In the genomic region with DNA sequence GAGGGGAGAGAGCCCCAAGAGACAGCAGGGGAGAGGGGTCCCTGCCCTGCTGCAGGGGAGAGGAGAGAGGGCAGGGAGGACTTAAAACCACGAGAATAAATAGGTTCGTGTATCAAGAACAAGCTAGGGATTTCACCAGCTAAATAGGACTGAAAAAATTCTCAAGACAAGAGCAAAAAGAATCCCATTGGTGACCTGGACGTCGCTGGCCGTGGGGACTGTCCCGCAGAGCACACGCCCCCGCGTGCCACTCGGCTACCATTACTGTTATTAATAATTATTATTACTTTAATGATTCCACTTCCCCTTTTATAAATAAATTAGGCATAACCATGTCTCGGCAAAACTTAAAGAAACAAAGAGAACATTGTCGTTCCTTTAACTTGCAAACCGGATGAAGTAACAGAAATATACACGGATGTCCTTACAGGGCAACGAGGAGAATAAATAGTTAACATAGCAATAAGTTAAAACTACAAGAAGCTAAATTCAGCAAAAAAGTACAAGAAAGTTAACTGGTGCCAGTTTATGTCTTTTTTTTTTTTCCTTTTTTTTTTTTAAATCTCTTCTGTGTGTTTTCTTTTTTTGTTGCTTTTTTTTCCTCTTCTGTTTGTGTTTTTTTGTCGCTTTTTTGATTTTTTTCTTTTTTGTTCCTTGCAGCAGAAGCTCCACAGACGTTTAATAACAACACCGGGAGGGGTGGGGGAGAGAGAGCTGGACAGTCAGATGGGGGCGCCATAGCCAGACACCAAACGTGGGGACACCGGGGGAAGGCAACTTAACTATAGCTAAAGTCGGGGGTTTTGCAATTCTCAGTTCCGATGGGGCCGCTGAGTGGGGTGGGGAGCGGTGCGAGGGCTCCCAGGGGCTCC, we compare ENCODE assay signal across 1 cellular context.
TF ChIP-seq lines count a peak whose summit lies in the region.

No MANE protein-coding gene starts in this region.

TF ChIP-seq in K562, 482 proteins besides CTCF, POLR2A, EP300 and RAD21 (continues in another document):
- TF ChIP-seq THRAP3 (IDR thresholded peaks at IDR 0.05; ENCODE audit: borderline replicate concordance) (0 out of 2 replicates have a peak, but pooled peaks have one; percentile 26), CC2D1A (IDR thresholded peaks at IDR 0.05) (0 out of 2 replicates have a peak, but pooled peaks have one; percentile 30), HLTF (IDR thresholded peaks at IDR 0.05) (0 out of 2 replicates have a peak, but pooled peaks have one; percentile 24), KAT8 (IDR thresholded peaks at IDR 0.05; ENCODE audit: low read depth) (no peak), ZNF668 (CRISPR knock-in tag; IDR thresholded peaks at IDR 0.05) (no peak), MTA2 (IDR thresholded peaks at IDR 0.05; ENCODE audit: low read depth) (no peak), PTTG1 (tag; IDR thresholded peaks at IDR 0.05; ENCODE audit: low read depth) (no peak), ZNF431 (CRISPR knock-in tag; IDR thresholded peaks at IDR 0.05) (no peak), CAMTA2 (CRISPR knock-in tag; conservative IDR thresholded peaks at IDR 0.05) (no peak), HNRNPUL1 (IDR thresholded peaks at IDR 0.05; ENCODE audit: low read length) (no peak), ZNF347 (CRISPR knock-in tag; IDR thresholded peaks at IDR 0.05; ENCODE audit: low read depth) (no peak), ARID2 (IDR thresholded peaks at IDR 0.05) (0 out of 2 replicates have a peak, but pooled peaks have one; percentile 19), ZNF311 (CRISPR knock-in tag; IDR thresholded peaks at IDR 0.05) (no peak), EWSR1 (IDR thresholded peaks at IDR 0.05; ENCODE audit: borderline replicate concordance, low read depth, partially characterized antibody) (no peak), ELF4 (CRISPR knock-in tag; IDR thresholded peaks at IDR 0.05) (no peak), MYNN (IDR thresholded peaks at IDR 0.05) (no peak), MYNN (CRISPR knock-in tag; IDR thresholded peaks at IDR 0.05) (no peak), ASH1L (IDR thresholded peaks at IDR 0.05; ENCODE audit: borderline replicate concordance, low read depth, partially characterized antibody) (no peak), ZNF12 (CRISPR knock-in tag; IDR thresholded peaks at IDR 0.05) (no peak), CHD2 (IDR thresholded peaks at IDR 0.05; ENCODE audit: low read depth, low read length) (no peak)
- TF ChIP-seq, protein P1, sequence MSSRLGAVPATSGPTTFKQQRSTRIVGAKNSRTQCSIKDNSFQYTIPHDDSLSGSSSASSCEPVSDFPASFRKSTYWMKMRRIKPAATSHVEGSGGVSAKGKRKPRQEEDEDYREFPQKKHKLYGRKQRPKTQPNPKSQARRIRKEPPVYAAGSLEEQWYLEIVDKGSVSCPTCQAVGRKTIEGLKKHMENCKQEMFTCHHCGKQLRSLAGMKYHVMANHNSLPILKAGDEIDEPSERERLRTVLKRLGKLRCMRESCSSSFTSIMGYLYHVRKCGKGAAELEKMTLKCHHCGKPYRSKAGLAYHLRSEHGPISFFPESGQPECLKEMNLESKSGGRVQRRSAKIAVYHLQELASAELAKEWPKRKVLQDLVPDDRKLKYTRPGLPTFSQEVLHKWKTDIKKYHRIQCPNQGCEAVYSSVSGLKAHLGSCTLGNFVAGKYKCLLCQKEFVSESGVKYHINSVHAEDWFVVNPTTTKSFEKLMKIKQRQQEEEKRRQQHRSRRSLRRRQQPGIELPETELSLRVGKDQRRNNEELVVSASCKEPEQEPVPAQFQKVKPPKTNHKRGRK (tag; IDR thresholded peaks at IDR 0.05) = peak; percentile 75; the same call in 1 of the 2 replicates
- TF ChIP-seq, protein P2, sequence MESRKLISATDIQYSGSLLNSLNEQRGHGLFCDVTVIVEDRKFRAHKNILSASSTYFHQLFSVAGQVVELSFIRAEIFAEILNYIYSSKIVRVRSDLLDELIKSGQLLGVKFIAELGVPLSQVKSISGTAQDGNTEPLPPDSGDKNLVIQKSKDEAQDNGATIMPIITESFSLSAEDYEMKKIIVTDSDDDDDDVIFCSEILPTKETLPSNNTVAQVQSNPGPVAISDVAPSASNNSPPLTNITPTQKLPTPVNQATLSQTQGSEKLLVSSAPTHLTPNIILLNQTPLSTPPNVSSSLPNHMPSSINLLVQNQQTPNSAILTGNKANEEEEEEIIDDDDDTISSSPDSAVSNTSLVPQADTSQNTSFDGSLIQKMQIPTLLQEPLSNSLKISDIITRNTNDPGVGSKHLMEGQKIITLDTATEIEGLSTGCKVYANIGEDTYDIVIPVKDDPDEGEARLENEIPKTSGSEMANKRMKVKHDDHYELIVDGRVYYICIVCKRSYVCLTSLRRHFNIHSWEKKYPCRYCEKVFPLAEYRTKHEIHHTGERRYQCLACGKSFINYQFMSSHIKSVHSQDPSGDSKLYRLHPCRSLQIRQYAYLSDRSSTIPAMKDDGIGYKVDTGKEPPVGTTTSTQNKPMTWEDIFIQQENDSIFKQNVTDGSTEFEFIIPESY (CRISPR knock-in tag; IDR thresholded peaks at IDR 0.05) = no peak
- TF ChIP-seq, protein P3, sequence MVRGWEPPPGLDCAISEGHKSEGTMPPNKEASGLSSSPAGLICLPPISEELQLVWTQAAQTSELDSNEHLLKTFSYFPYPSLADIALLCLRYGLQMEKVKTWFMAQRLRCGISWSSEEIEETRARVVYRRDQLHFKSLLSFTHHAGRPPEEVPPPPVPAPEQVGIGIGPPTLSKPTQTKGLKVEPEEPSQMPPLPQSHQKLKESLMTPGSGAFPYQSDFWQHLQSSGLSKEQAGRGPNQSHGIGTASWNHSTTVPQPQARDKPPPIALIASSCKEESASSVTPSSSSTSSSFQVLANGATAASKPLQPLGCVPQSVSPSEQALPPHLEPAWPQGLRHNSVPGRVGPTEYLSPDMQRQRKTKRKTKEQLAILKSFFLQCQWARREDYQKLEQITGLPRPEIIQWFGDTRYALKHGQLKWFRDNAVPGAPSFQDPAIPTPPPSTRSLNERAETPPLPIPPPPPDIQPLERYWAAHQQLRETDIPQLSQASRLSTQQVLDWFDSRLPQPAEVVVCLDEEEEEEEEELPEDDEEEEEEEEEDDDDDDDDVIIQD (CRISPR knock-in tag; IDR thresholded peaks at IDR 0.05) = no peak
- TF ChIP-seq, protein P4, sequence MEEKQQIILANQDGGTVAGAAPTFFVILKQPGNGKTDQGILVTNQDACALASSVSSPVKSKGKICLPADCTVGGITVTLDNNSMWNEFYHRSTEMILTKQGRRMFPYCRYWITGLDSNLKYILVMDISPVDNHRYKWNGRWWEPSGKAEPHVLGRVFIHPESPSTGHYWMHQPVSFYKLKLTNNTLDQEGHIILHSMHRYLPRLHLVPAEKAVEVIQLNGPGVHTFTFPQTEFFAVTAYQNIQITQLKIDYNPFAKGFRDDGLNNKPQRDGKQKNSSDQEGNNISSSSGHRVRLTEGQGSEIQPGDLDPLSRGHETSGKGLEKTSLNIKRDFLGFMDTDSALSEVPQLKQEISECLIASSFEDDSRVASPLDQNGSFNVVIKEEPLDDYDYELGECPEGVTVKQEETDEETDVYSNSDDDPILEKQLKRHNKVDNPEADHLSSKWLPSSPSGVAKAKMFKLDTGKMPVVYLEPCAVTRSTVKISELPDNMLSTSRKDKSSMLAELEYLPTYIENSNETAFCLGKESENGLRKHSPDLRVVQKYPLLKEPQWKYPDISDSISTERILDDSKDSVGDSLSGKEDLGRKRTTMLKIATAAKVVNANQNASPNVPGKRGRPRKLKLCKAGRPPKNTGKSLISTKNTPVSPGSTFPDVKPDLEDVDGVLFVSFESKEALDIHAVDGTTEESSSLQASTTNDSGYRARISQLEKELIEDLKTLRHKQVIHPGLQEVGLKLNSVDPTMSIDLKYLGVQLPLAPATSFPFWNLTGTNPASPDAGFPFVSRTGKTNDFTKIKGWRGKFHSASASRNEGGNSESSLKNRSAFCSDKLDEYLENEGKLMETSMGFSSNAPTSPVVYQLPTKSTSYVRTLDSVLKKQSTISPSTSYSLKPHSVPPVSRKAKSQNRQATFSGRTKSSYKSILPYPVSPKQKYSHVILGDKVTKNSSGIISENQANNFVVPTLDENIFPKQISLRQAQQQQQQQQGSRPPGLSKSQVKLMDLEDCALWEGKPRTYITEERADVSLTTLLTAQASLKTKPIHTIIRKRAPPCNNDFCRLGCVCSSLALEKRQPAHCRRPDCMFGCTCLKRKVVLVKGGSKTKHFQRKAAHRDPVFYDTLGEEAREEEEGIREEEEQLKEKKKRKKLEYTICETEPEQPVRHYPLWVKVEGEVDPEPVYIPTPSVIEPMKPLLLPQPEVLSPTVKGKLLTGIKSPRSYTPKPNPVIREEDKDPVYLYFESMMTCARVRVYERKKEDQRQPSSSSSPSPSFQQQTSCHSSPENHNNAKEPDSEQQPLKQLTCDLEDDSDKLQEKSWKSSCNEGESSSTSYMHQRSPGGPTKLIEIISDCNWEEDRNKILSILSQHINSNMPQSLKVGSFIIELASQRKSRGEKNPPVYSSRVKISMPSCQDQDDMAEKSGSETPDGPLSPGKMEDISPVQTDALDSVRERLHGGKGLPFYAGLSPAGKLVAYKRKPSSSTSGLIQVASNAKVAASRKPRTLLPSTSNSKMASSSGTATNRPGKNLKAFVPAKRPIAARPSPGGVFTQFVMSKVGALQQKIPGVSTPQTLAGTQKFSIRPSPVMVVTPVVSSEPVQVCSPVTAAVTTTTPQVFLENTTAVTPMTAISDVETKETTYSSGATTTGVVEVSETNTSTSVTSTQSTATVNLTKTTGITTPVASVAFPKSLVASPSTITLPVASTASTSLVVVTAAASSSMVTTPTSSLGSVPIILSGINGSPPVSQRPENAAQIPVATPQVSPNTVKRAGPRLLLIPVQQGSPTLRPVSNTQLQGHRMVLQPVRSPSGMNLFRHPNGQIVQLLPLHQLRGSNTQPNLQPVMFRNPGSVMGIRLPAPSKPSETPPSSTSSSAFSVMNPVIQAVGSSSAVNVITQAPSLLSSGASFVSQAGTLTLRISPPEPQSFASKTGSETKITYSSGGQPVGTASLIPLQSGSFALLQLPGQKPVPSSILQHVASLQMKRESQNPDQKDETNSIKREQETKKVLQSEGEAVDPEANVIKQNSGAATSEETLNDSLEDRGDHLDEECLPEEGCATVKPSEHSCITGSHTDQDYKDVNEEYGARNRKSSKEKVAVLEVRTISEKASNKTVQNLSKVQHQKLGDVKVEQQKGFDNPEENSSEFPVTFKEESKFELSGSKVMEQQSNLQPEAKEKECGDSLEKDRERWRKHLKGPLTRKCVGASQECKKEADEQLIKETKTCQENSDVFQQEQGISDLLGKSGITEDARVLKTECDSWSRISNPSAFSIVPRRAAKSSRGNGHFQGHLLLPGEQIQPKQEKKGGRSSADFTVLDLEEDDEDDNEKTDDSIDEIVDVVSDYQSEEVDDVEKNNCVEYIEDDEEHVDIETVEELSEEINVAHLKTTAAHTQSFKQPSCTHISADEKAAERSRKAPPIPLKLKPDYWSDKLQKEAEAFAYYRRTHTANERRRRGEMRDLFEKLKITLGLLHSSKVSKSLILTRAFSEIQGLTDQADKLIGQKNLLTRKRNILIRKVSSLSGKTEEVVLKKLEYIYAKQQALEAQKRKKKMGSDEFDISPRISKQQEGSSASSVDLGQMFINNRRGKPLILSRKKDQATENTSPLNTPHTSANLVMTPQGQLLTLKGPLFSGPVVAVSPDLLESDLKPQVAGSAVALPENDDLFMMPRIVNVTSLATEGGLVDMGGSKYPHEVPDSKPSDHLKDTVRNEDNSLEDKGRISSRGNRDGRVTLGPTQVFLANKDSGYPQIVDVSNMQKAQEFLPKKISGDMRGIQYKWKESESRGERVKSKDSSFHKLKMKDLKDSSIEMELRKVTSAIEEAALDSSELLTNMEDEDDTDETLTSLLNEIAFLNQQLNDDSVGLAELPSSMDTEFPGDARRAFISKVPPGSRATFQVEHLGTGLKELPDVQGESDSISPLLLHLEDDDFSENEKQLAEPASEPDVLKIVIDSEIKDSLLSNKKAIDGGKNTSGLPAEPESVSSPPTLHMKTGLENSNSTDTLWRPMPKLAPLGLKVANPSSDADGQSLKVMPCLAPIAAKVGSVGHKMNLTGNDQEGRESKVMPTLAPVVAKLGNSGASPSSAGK (IDR thresholded peaks at IDR 0.05) = no peak
- TF ChIP-seq, protein P5, sequence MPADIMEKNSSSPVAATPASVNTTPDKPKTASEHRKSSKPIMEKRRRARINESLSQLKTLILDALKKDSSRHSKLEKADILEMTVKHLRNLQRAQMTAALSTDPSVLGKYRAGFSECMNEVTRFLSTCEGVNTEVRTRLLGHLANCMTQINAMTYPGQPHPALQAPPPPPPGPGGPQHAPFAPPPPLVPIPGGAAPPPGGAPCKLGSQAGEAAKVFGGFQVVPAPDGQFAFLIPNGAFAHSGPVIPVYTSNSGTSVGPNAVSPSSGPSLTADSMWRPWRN (IDR thresholded peaks at IDR 0.05; ENCODE audit: low read depth) = no peak
- TF ChIP-seq, protein P6, sequence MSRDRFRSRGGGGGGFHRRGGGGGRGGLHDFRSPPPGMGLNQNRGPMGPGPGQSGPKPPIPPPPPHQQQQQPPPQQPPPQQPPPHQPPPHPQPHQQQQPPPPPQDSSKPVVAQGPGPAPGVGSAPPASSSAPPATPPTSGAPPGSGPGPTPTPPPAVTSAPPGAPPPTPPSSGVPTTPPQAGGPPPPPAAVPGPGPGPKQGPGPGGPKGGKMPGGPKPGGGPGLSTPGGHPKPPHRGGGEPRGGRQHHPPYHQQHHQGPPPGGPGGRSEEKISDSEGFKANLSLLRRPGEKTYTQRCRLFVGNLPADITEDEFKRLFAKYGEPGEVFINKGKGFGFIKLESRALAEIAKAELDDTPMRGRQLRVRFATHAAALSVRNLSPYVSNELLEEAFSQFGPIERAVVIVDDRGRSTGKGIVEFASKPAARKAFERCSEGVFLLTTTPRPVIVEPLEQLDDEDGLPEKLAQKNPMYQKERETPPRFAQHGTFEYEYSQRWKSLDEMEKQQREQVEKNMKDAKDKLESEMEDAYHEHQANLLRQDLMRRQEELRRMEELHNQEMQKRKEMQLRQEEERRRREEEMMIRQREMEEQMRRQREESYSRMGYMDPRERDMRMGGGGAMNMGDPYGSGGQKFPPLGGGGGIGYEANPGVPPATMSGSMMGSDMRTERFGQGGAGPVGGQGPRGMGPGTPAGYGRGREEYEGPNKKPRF (IDR thresholded peaks at IDR 0.05; ENCODE audit: low read depth, low read length) = no peak
- TF ChIP-seq, protein P7, sequence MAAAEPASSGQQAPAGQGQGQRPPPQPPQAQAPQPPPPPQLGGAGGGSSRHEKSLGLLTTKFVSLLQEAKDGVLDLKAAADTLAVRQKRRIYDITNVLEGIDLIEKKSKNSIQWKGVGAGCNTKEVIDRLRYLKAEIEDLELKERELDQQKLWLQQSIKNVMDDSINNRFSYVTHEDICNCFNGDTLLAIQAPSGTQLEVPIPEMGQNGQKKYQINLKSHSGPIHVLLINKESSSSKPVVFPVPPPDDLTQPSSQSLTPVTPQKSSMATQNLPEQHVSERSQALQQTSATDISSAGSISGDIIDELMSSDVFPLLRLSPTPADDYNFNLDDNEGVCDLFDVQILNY (CRISPR knock-in tag; IDR thresholded peaks at IDR 0.05) = no peak
- TF ChIP-seq, protein P8, sequence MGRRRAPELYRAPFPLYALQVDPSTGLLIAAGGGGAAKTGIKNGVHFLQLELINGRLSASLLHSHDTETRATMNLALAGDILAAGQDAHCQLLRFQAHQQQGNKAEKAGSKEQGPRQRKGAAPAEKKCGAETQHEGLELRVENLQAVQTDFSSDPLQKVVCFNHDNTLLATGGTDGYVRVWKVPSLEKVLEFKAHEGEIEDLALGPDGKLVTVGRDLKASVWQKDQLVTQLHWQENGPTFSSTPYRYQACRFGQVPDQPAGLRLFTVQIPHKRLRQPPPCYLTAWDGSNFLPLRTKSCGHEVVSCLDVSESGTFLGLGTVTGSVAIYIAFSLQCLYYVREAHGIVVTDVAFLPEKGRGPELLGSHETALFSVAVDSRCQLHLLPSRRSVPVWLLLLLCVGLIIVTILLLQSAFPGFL (CRISPR knock-in tag; IDR thresholded peaks at IDR 0.05) = no peak
